In the genomic region with DNA sequence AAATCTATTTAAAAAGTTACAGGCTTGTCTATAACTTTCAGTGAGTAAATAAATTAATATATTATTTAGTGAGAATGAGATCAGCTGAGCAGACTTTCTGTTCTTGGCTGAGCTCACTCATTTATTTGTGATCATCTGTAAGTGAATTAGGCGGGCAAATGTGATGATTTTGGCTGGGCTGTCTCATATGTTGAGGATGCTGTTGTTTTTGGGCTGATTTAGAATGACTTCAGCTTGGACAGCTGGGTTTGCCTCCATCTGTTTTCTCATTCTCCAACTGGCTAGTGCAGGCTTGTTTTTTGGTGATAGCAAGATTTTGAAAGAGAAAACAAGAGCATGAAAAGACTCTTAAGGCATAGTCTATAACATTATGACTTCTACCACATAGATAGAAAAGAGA, we compare ENCODE assay signal across 25 cellular contexts.
"Had no signal": no experiment of that assay in that cellular context is flagged by ENCODE, and none has a peak within 500 bp of the region (broad histone marks: within the 10 kb centered on the region; RNA-seq: fewer than 3 reads in every experiment).

No MANE protein-coding gene starts in this region.

- H3K4me1 ChIP-seq: lower lobe of right lung, parathyroid adenoma, psoas muscle, right lobe of liver, stomach, testis, thyroid gland, transverse colon, upper lobe of left lung, vagina had no signal

- ATAC-seq: left lobe of liver; lower lobe of right lung; naive thymus-derived CD8-positive, alpha-beta T cell; psoas muscle; right lobe of liver; stimulated activated memory B cell treated with anti-CD40 and anti-IgM and Interleukin-4, amounts not matched to agents 10 μg/mL and 1 μg/mL and 100 μg/mL, for 72 hours had no signal

- H3K27ac ChIP-seq: lower lobe of right lung, parathyroid adenoma, psoas muscle, right lobe of liver, stomach, testis, thyroid gland, transverse colon, upper lobe of left lung, vagina had no signal

- H3K27me3 ChIP-seq: right lobe of liver, stomach, testis, thyroid gland, transverse colon, upper lobe of left lung, vagina had no signal

- DNase-seq: hippocampal formation; kidney glomerular epithelial cell; left cardiac atrium; lower lobe of right lung; mammary epithelial cell; mesenchymal stem cell; naive thymus-derived CD8-positive, alpha-beta T cell; nucleus accumbens; psoas muscle; right lobe of liver; stimulated activated CD4-positive, alpha-beta T cell treated with anti-CD3 and anti-CD28 coated beads, Interleukin-1b, Interleukin-23, amount 100 ng/mL, for 48 hours; stimulated activated CD4-positive, alpha-beta T cell treated with anti-CD3 and anti-CD28 coated beads, Interleukin-2, amount 100 ng/mL, for 48 hours; stimulated activated CD4-positive, alpha-beta T cell treated with anti-CD3 and anti-CD28 coated beads, Interleukin-4, amount 100 ng/mL, for 4 hours; stimulated activated CD8-positive, alpha-beta memory T cell treated with anti-CD3 and anti-CD28 coated beads, Interleukin-4, amount 100 ng/mL, for 48 hours; stimulated activated naive CD4-positive, alpha-beta T cell treated with Interleukin-2 at 50 U/mL for 16 hours; stomach; testis; thyroid gland; transverse colon; upper lobe of left lung had no signal

- H3K4me3 ChIP-seq: lower lobe of right lung, psoas muscle, right lobe of liver, smooth muscle cell, stomach, testis, thyroid gland, transverse colon, upper lobe of left lung, vagina had no signal

- H3K9me3 ChIP-seq: lower lobe of right lung, psoas muscle, right lobe of liver, stomach, testis, thyroid gland, transverse colon, upper lobe of left lung, vagina had no signal
